Comparison of ENCODE assay signal across 8 cellular contexts in genomic region chr2:85584354-85584856, GRCh38. TPM values are rescaled to one million over a fixed set of nuclear protein-coding genes. Genes with fewer than 3 reads are reported as not detected.
DNase-seq lines count a peak whose midpoint lies in the region; ATAC-seq and TF ChIP-seq lines count a peak whose summit lies in the region.

VAMP5 (plus strand) TSS chr2:85584431; CDS start chr2:85584491, 60 bp downstream.

- TF ChIP-seq CTCF in fibroblast of mammary gland (conservative IDR thresholded peaks at IDR 0.05; ENCODE audit: control insufficient read depth, insufficient read depth, low read depth, low read length) (no peak), neural progenitor cell (IDR thresholded peaks at IDR 0.05) (no peak)

- H3K4me1 Mint-ChIP-seq in activated CD8-positive, alpha-beta T cell treated with anti-CD3 and anti-CD28 coated beads, Interleukin-2, amount 10 ng/mL, durations not matched to agents 7 days and 5 days (ENCODE audit: low read depth): peaks cover 71% of the 10 kb centered on the region
- peaks cover 42% of the 10 kb centered on the region for H3K4me1 Mint-ChIP-seq in neural progenitor cell

- H3K9me3 Mint-ChIP-seq in activated CD8-positive, alpha-beta T cell treated with anti-CD3 and anti-CD28 coated beads, Interleukin-2, amount 10 ng/mL, durations not matched to agents 7 days and 5 days (ENCODE audit: insufficient read depth): no peaks in the 10 kb centered on the region
- no peaks in the 10 kb centered on the region for H3K9me3 Mint-ChIP-seq in neural progenitor cell

- ATAC-seq in GM18502 (IDR thresholded peaks at IDR 0.05; ENCODE audit: poor library complexity, unreplicated experiment) (peak; percentile 27), HG02884 (IDR thresholded peaks at IDR 0.05; ENCODE audit: unreplicated experiment) (peak; percentile 41), HG03565 (IDR thresholded peaks at IDR 0.05; ENCODE audit: unreplicated experiment) (no peak)
- ATAC-seq in activated CD8-positive, alpha-beta T cell treated with anti-CD3 and anti-CD28 coated beads, Interleukin-2, amount 10 ng/mL, durations not matched to agents 7 days and 5 days: peak; percentile 59

- H3K36me3 ChIP-seq in neural progenitor cell: no peaks in the 10 kb centered on the region

- no peaks in the 10 kb centered on the region for H3K27me3 Mint-ChIP-seq in activated CD8-positive, alpha-beta T cell treated with anti-CD3 and anti-CD28 coated beads, Interleukin-2, amount 10 ng/mL, durations not matched to agents 7 days and 5 days (ENCODE audit: low read depth)
- H3K27me3 Mint-ChIP-seq in neural progenitor cell (ENCODE audit: insufficient read depth, low read depth): peaks cover 4% of the 10 kb centered on the region

- H3F3A ChIP-seq in neural progenitor cell (ENCODE audit: low read depth): no peaks in the 10 kb centered on the region

- no peaks in the 10 kb centered on the region for H3K79me2 ChIP-seq in neural progenitor cell (ENCODE audit: low read depth)

- peak within 1 kb of the TSS; percentile 44 for H2AFZ ChIP-seq in neural progenitor cell (replicated peaks)

- H3K4me3 Mint-ChIP-seq in activated CD8-positive, alpha-beta T cell treated with anti-CD3 and anti-CD28 coated beads, Interleukin-2, amount 10 ng/mL, durations not matched to agents 7 days and 5 days: peak within 1 kb of the TSS; percentile 87
- no peak within 1 kb of the TSS for H3K4me3 Mint-ChIP-seq in neural progenitor cell

- H3K4me1 ChIP-seq in neural progenitor cell: peaks cover 4% of the 10 kb centered on the region

- CTCF ChIA-PET in activated CD8-positive, alpha-beta T cell treated with anti-CD3 and anti-CD28 coated beads, Interleukin-2, amount 10 ng/mL, durations not matched to agents 7 days and 5 days (lab: Charles Lee): interaction anchor here (1.2 to 3.1 kb wide), 3 partner anchors 11 to 165 kb away, joined by 4 to 11 read pairs (median 6); partner anchors contain the start of gene RNF181

- no peak within 1 kb of the TSS for H3K27ac ChIP-seq in neural progenitor cell

- no peaks in the 10 kb centered on the region for H3K9me3 ChIP-seq in neural progenitor cell (ENCODE audit: low read depth)

- H4K20me1 ChIP-seq in neural progenitor cell (ENCODE audit: low read depth): no peaks in the 10 kb centered on the region

- no peak within 1 kb of the TSS for H3K9ac ChIP-seq in neural progenitor cell

- H3K4me3 ChIP-seq in fibroblast of mammary gland (ENCODE audit: control insufficient read depth, low read depth, low read length) (peak within 1 kb of the TSS; percentile 55), neural progenitor cell (peak within 1 kb of the TSS; percentile 35)

- peak within 1 kb of the TSS; percentile 91 for H3K27ac Mint-ChIP-seq in activated CD8-positive, alpha-beta T cell treated with anti-CD3 and anti-CD28 coated beads, Interleukin-2, amount 10 ng/mL, durations not matched to agents 7 days and 5 days
- H3K27ac Mint-ChIP-seq in neural progenitor cell: peak within 1 kb of the TSS; percentile 65

- H3K4me2 ChIP-seq in neural progenitor cell: peak within 1 kb of the TSS; percentile 74

- no peak for DNase-seq in activated CD8-positive, alpha-beta T cell treated with anti-CD3 and anti-CD28 coated beads, Interleukin-2, amount 10 ng/mL, durations not matched to agents 7 days and 5 days
- DNase-seq in fibroblast of mammary gland (ENCODE audit: low read depth) (no peak), neural progenitor cell (ENCODE audit: low spot score) (peak; percentile 49), putamen (ENCODE audit: low spot score) (no peak)
- DNase-seq in stimulated activated CD4-positive, alpha-beta T cell treated with anti-CD3 and anti-CD28 coated beads, Interleukin-1b, Interleukin-23, amount 100 ng/mL, for 48 hours: no peak

- POLR2A ChIA-PET in activated CD8-positive, alpha-beta T cell treated with anti-CD3 and anti-CD28 coated beads, Interleukin-2, amount 10 ng/mL, durations not matched to agents 7 days and 5 days (lab: Charles Lee): interaction anchor here (0.7 to 3.8 kb wide), 6 partner anchors 11 to 257 kb away, joined by 3 to 28 read pairs (median 4); partner anchors contain the start of genes GGCX, RNF181, TGOLN2 and USP39

- H3K27me3 ChIP-seq in neural progenitor cell: peaks cover 99% of the 10 kb centered on the region

- peaks cover 23% of the 10 kb centered on the region for H3K36me3 Mint-ChIP-seq in activated CD8-positive, alpha-beta T cell treated with anti-CD3 and anti-CD28 coated beads, Interleukin-2, amount 10 ng/mL, durations not matched to agents 7 days and 5 days (ENCODE audit: low read depth)
- H3K36me3 Mint-ChIP-seq in neural progenitor cell: peaks cover 2% of the 10 kb centered on the region

RNA-seq across cellular contexts. Expression of gene VAMP5, which starts in this region (rescaled TPM):
- 10 to 100 TPM; 72.0 to 74.4 TPM for total RNA-seq in activated CD8-positive, alpha-beta T cell treated with anti-CD3 and anti-CD28 coated beads, Interleukin-2, amount 10 ng/mL, durations not matched to agents 7 days and 5 days
- total RNA-seq in neural progenitor cell (ENCODE audit: low replicate concordance): not detected in 2 replicates

Comparison
In these comparisons a context has a peak if more than half of its experiments do, and no peak if none do; other contexts are left out.
1. RNA of gene VAMP5 (total RNA-seq): 72.0 to 74.4 TPM in activated CD8-positive, alpha-beta T cell treated with anti-CD3 and anti-CD28 coated beads, Interleukin-2, amount 10 ng/mL, durations not matched to agents 7 days and 5 days; not detected in neural progenitor cell; every median in the first group is over 10 times any median in the second.
2. Peak in DNase-seq, H3K4me3 ChIP-seq and H3K4me2 ChIP-seq in neural progenitor cell; RNA of the gene not detected or under 1 TPM.